In genomic region chr13:27578121-27579030, GRCh38 we compare ENCODE assay signal across 17 cellular contexts. TPM values are rescaled to one million over a fixed set of nuclear protein-coding genes. Genes with fewer than 3 reads are reported as not detected.
A peak's percentile ranks its signal among the peaks of the same experiment; 100 is the strongest.
DNase-seq lines count a peak whose midpoint lies in the region; ATAC-seq, FAIRE-seq and TF ChIP-seq lines count a peak whose summit lies in the region.
"Had no signal": no experiment of that assay in that cellular context is flagged by ENCODE, and none has a peak within 500 bp of the region (broad histone marks: within the 10 kb centered on the region; RNA-seq: fewer than 3 reads in every experiment).

No MANE protein-coding gene starts in this region.

- H3K27ac ChIP-seq in breast epithelium = no peak overlapping the region
- no peak overlapping the region for H3K27ac ChIP-seq in upper lobe of left lung

- TF ChIP-seq EP300 in upper lobe of left lung (IDR thresholded peaks at IDR 0.05) = no peak

- no peaks in the 10 kb centered on the region for H3K27me3 Mint-ChIP-seq in MCF 10A (ENCODE audit: insufficient read depth, unreplicated experiment)
- H3K27me3 Mint-ChIP-seq: effector memory CD8-positive, alpha-beta T cell had no signal

- no TSS peak for BruUV-seq in MCF 10A (replicated peaks; lab: Mats Ljungman, UMichigan)

- TF ChIP-seq POLR2A in breast epithelium (IDR thresholded peaks at IDR 0.05) (no peak), upper lobe of left lung (IDR thresholded peaks at IDR 0.05) (no peak)

- POLR2A ChIA-PET in MCF 10A (lab: Yijun Ruan, JAX) = interaction anchor here (1.1 to 2.0 kb wide), 3 partner anchors 24 to 42 kb away, joined by 3 to 11 read pairs (median 6); partner anchors contain the start of gene LNX2

- peaks cover 8% of the 10 kb centered on the region for H3K9me3 Mint-ChIP-seq in MCF 10A (ENCODE audit: unreplicated experiment)
- H3K9me3 Mint-ChIP-seq: effector memory CD8-positive, alpha-beta T cell had no signal

- no peaks in the 10 kb centered on the region for H3K36me3 ChIP-seq in breast epithelium
- H3K36me3 ChIP-seq in upper lobe of left lung = peaks cover 0 to 6% (median 0%) of the 10 kb centered on the region in 4 donors

- no peak overlapping the region for H3K4me3 Mint-ChIP-seq in MCF 10A (ENCODE audit: unreplicated experiment)
- H3K4me3 Mint-ChIP-seq: effector memory CD8-positive, alpha-beta T cell had no signal

- H3K27me3 ChIP-seq in breast epithelium (no peaks in the 10 kb centered on the region), upper lobe of left lung (no peaks in the 10 kb centered on the region)

- CTCF ChIA-PET in MCF 10A (lab: Yijun Ruan, JAX) = interaction anchor here (0.5 to 0.7 kb wide), 2 partner anchors 44 kb away, joined by 3 read pairs; partner anchors contain the start of gene POLR1D

- WGBS in upper lobe of left lung, 2 donors = 97% methylated on average over 6 of the region's 6 CpGs

- no peak for ATAC-seq in upper lobe of left lung (ENCODE audit: low FRiP score in 2 of 2)
- ATAC-seq in sciatic nerve = no peak
- ATAC-seq: activated CD4-positive, CD25-positive, alpha-beta regulatory T cell treated with anti-CD3 and anti-CD28 coated beads, Interleukin-2, amount 50 U/mL, for 24 hours; effector memory CD8-positive, alpha-beta T cell had no signal

- DNase-seq in MCF 10A (ENCODE audit: unreplicated experiment) = peak; percentile 53
- no peak for DNase-seq in breast epithelium (ENCODE audit: low spot score in 2 of 2)
- peak; percentile 39 for DNase-seq in amniotic epithelial cell (ENCODE audit: low read depth)
- peak; percentile 57 for DNase-seq in hepatic stellate cell (ENCODE audit: low spot score)
- DNase-seq in superior temporal gyrus (ENCODE audit: extremely low spot score) = peak; percentile 39
- no peak for DNase-seq in upper lobe of left lung
- DNase-seq in D721Med (ENCODE audit: insufficient read length, low spot score) = no peak
- DNase-seq in sciatic nerve (ENCODE audit: low spot score) = no peak
- DNase-seq: activated T-cell treated with anti-CD3 and anti-CD28 coated beads, Interleukin-2, amount 50 U/mL, for 1 hour; effector memory CD8-positive, alpha-beta T cell; H7; NCI-H526; SHP77 treated with DMSO at 0.1 percent for 48 hours; stimulated activated CD4-positive, alpha-beta T cell treated with anti-CD3 and anti-CD28 coated beads, Interleukin-15, amount 100 ng/mL, for 24 hours; stimulated activated CD8-positive, alpha-beta memory T cell treated with anti-CD3 and anti-CD28 coated beads, Interleukin-4, amount 100 ng/mL, for 48 hours had no signal

- no peak for FAIRE-seq in D721Med (lab: Jason Lieb, UNC)
- FAIRE-seq: A204.1 had no signal

- H3K4me1 ChIP-seq in breast epithelium (no peaks in the 10 kb centered on the region), upper lobe of left lung (peaks cover 0 to 6% (median under 1%) of the 10 kb centered on the region in 4 donors)

- H3K4me3 ChIP-seq in breast epithelium (no peak overlapping the region), upper lobe of left lung (no peak overlapping the region)

- TF ChIP-seq CTCF in MCF 10A (IDR thresholded peaks at IDR 0.05; ENCODE audit: unreplicated experiment) (no peak), breast epithelium (IDR thresholded peaks at IDR 0.05) (no peak), upper lobe of left lung (IDR thresholded peaks at IDR 0.05) (no peak), D721Med (IDR thresholded peaks at IDR 0.05; ENCODE audit: insufficient read depth, missing control alignments) (no peak)

- H3K9me3 ChIP-seq in breast epithelium (no peaks in the 10 kb centered on the region), upper lobe of left lung (no peaks in the 10 kb centered on the region)

- peaks cover 10% of the 10 kb centered on the region for H3K4me1 Mint-ChIP-seq in MCF 10A (ENCODE audit: insufficient read depth, unreplicated experiment)

- H3K27ac Mint-ChIP-seq in MCF 10A (ENCODE audit: low read depth, unreplicated experiment) = peak overlapping the region; percentile 69

- intact Hi-C loops in MCF 10A (cut with micrococcal nuclease) (loop anchor here (1.0 kb wide), 1 partner anchor 42 kb away; the partner anchor contains the start of gene LNX2), breast epithelium (cut with DNase I; ENCODE audit: low total_unique reads) (no loop called here), sciatic nerve (cut with DNase I) (no loop called here)

- peaks cover 13% of the 10 kb centered on the region for H3K36me3 Mint-ChIP-seq in MCF 10A (ENCODE audit: insufficient read depth, unreplicated experiment)

RNA-seq across cellular contexts. Expression of gene LNX2, which starts 42.0 kb away (rescaled TPM):
- total RNA-seq in MCF 10A (2022) (12.3 and 15.6 TPM in 2 replicates), breast epithelium (10 to 100 TPM in 2 of 3 donors, 1 to 10 TPM in 1; 5.9 to 19.3 (median 19.2) TPM), upper lobe of left lung (10 to 100 TPM; 20.4 to 75.3 (median 33.2) TPM), sciatic nerve (10.1 TPM)

RNA-seq across cellular contexts. Expression of gene POLR1D, which starts 43.3 kb away (rescaled TPM):
- 123 and 146 TPM in 2 replicates for total RNA-seq in MCF 10A (2022)
- total RNA-seq in breast epithelium = 100 to 1,000 TPM; 103 to 130 (median 115) TPM
- total RNA-seq in upper lobe of left lung = 100 to 1,000 TPM in 5 of 6 donors, 10 to 100 TPM in 1; 99.6 to 186 (median 122) TPM
- 84.7 TPM for total RNA-seq in sciatic nerve

Comparison
In these comparisons a context has a peak if more than half of its experiments do, and no peak if none do; other contexts are left out.
1. DNase-seq: peak in MCF 10A (single experiment), amniotic epithelial cell (single experiment), hepatic stellate cell (single experiment) and superior temporal gyrus (single experiment); none in breast epithelium (0 of 2), upper lobe of left lung (0 of 2), D721Med (single experiment) and sciatic nerve (single experiment).